Comparison of ENCODE assay signal across 15 cellular contexts in genomic region chr9:99185328-99185632, GRCh38. TPM values are rescaled to one million over a fixed set of nuclear protein-coding genes. Genes with fewer than 3 reads are reported as not detected.
DNase-seq lines count a peak whose midpoint lies in the region; ATAC-seq, FAIRE-seq and TF ChIP-seq lines count a peak whose summit lies in the region.
"Had no signal": no experiment of that assay in that cellular context is flagged by ENCODE, and none has a peak within 500 bp of the region (broad histone marks: within the 10 kb centered on the region; RNA-seq: fewer than 3 reads in every experiment).

No MANE protein-coding gene starts in this region.

- no peak overlapping the region for H3K4me3 Mint-ChIP-seq in GM23338
- H3K4me3 Mint-ChIP-seq in memory B cell, result no peak overlapping the region
- H3K4me3 Mint-ChIP-seq in stimulated activated naive B cell treated with anti-CD40 and anti-IgM and Interleukin-4, amounts not matched to agents 10 μg/mL and 1 μg/mL and 100 μg/mL, for 72 hours, result peak overlapping the region; percentile 59 to 67
- H3K4me3 Mint-ChIP-seq: activated T-helper 1 cell treated with anti-CD3 and anti-CD28 coated beads, Interleukin-12 subunit alpha, Interleukin-12 subunit beta, Interleukin-2, Interleukin-4 antibody, amounts not matched to agents 30 ng/mL and 10 ng/mL and 1 ng/mL, durations not matched to agents 14 hours and 24 hours and 36 hours had no signal

- no peaks in the 10 kb centered on the region for H4K20me1 ChIP-seq in GM23338 (replicated peaks; ENCODE audit: insufficient read depth)

- H3K27me3 Mint-ChIP-seq in GM23338 (ENCODE audit: insufficient read depth, low read depth, poor library complexity) (peaks cover 4% of the 10 kb centered on the region), memory B cell (no peaks in the 10 kb centered on the region)
- H3K27me3 Mint-ChIP-seq in stimulated activated naive B cell treated with anti-CD40 and anti-IgM and Interleukin-4, amounts not matched to agents 10 μg/mL and 1 μg/mL and 100 μg/mL, for 72 hours, result no peaks in the 10 kb centered on the region
- H3K27me3 Mint-ChIP-seq: activated naive CD4-positive, alpha-beta T cell treated with anti-CD3 and anti-CD28 coated beads, Interleukin-2, amount 50 U/mL, for 24 hours had no signal

- H3K9me3 Mint-ChIP-seq in GM23338 (no peaks in the 10 kb centered on the region), memory B cell (no peaks in the 10 kb centered on the region)
- H3K9me3 Mint-ChIP-seq in stimulated activated naive B cell treated with anti-CD40 and anti-IgM and Interleukin-4, amounts not matched to agents 10 μg/mL and 1 μg/mL and 100 μg/mL, for 72 hours, result no peaks in the 10 kb centered on the region
- H3K9me3 Mint-ChIP-seq: activated naive CD4-positive, alpha-beta T cell treated with anti-CD3 and anti-CD28 coated beads, Interleukin-2, amount 50 U/mL, for 24 hours; activated T-helper 1 cell treated with anti-CD3 and anti-CD28 coated beads, Interleukin-12 subunit alpha, Interleukin-12 subunit beta, Interleukin-2, Interleukin-4 antibody, amounts not matched to agents 30 ng/mL and 10 ng/mL and 1 ng/mL, durations not matched to agents 14 hours and 24 hours and 36 hours had no signal

- H3K9me3 ChIP-seq in adipocyte (ENCODE audit: control insufficient read depth, low read length), result no peaks in the 10 kb centered on the region
- no peaks in the 10 kb centered on the region for H3K9me3 ChIP-seq in kidney (ENCODE audit: control insufficient read depth in 1 of 2, low read length in 2 of 2)
- H3K9me3 ChIP-seq: body of pancreas, Caco-2, gastroesophageal sphincter, ovary, right atrium auricular region had no signal

- FAIRE-seq in kidney (lab: Jason Lieb, UNC), result no peak

- H3K36me3 ChIP-seq in GM23338 (ENCODE audit: insufficient read depth), result no peaks in the 10 kb centered on the region
- H3K36me3 ChIP-seq in adipocyte (ENCODE audit: control insufficient read depth, insufficient read depth, low read length, severe bottlenecking), result no peaks in the 10 kb centered on the region
- H3K36me3 ChIP-seq in kidney (ENCODE audit: control insufficient read depth in 1 of 2, insufficient read depth in 2 of 2, low read length in 2 of 2), result no peaks in the 10 kb centered on the region
- H3K36me3 ChIP-seq: gastroesophageal sphincter, ovary, right atrium auricular region had no signal

- no peaks in the 10 kb centered on the region for H3K36me3 Mint-ChIP-seq in GM23338 (ENCODE audit: low read depth)
- H3K36me3 Mint-ChIP-seq in memory B cell, result no peaks in the 10 kb centered on the region
- peaks cover 8 to 16% of the 10 kb centered on the region in 2 donors for H3K36me3 Mint-ChIP-seq in stimulated activated naive B cell treated with anti-CD40 and anti-IgM and Interleukin-4, amounts not matched to agents 10 μg/mL and 1 μg/mL and 100 μg/mL, for 72 hours
- H3K36me3 Mint-ChIP-seq: activated naive CD4-positive, alpha-beta T cell treated with anti-CD3 and anti-CD28 coated beads, Interleukin-2, amount 50 U/mL, for 24 hours had no signal

- TF ChIP-seq CTCF in GM23338 (conservative IDR thresholded peaks at IDR 0.05; ENCODE audit: low read depth in 2 of 2) (no peak), kidney (IDR thresholded peaks at IDR 0.05; ENCODE audit: borderline replicate concordance, extremely low read depth, insufficient read depth) (no peak)

- DNase-seq in GM23338 (ENCODE audit: low spot score) (no peak), adipocyte (ENCODE audit: low read depth) (no peak), memory B cell (ENCODE audit: low spot score in 2 of 2) (no peak), medulla oblongata (ENCODE audit: extremely low spot score) (no peak), middle frontal gyrus (ENCODE audit: extremely low spot score, low spot score) (no peak), kidney (no peak)
- no peak for DNase-seq in stimulated activated naive B cell treated with anti-CD40 and anti-IgM and Interleukin-4, amounts not matched to agents 10 μg/mL and 1 μg/mL and 100 μg/mL, for 72 hours
- DNase-seq: SIG-M5 had no signal

- intact Hi-C loops in kidney (cut with DNase I), result no loop called here

- no peaks in the 10 kb centered on the region for H3K9me2 ChIP-seq in GM23338 (ENCODE audit: insufficient read depth)

- H3K4me1 ChIP-seq in GM23338 (ENCODE audit: insufficient read depth) (peaks cover 13% of the 10 kb centered on the region), adipocyte (ENCODE audit: control insufficient read depth, insufficient read depth, low read length) (peaks cover 14% of the 10 kb centered on the region), kidney (ENCODE audit: control insufficient read depth in 1 of 2, insufficient read depth in 1 of 2, low read depth in 1 of 2, low read length in 2 of 2) (peaks cover 0 to 6% of the 10 kb centered on the region in 2 donors)

- H3K9ac ChIP-seq in adipocyte (ENCODE audit: low read length) (peak overlapping the region; percentile 27), kidney (ENCODE audit: low read length in 2 of 2) (no peak overlapping the region)

- ATAC-seq in GM23338 (no peak), memory B cell (ENCODE audit: low read depth) (no peak)
- ATAC-seq in stimulated activated naive B cell treated with anti-CD40 and anti-IgM and Interleukin-4, amounts not matched to agents 10 μg/mL and 1 μg/mL and 100 μg/mL, for 72 hours (replicated peaks), result no peak

- no peaks in the 10 kb centered on the region for H3K27me3 ChIP-seq in GM23338 (ENCODE audit: insufficient read depth)
- H3K27me3 ChIP-seq in adipocyte (replicated peaks; ENCODE audit: control insufficient read depth, insufficient read depth, low read length), result peaks cover 32% of the 10 kb centered on the region
- H3K27me3 ChIP-seq: body of pancreas, ovary, right atrium auricular region had no signal

- H3K27ac Mint-ChIP-seq in GM23338, result no peak overlapping the region
- peak overlapping the region; percentile 82 for H3K27ac Mint-ChIP-seq in memory B cell
- H3K27ac Mint-ChIP-seq in stimulated activated naive B cell treated with anti-CD40 and anti-IgM and Interleukin-4, amounts not matched to agents 10 μg/mL and 1 μg/mL and 100 μg/mL, for 72 hours, result peak overlapping the region; percentile 100
- H3K27ac Mint-ChIP-seq: activated naive CD4-positive, alpha-beta T cell treated with anti-CD3 and anti-CD28 coated beads, Interleukin-2, amount 50 U/mL, for 24 hours; activated T-helper 1 cell treated with anti-CD3 and anti-CD28 coated beads, Interleukin-12 subunit alpha, Interleukin-12 subunit beta, Interleukin-2, Interleukin-4 antibody, amounts not matched to agents 30 ng/mL and 10 ng/mL and 1 ng/mL, durations not matched to agents 14 hours and 24 hours and 36 hours had no signal

- H3K4me1 Mint-ChIP-seq in GM23338 (peaks cover 14% of the 10 kb centered on the region), memory B cell (peaks cover 44% of the 10 kb centered on the region)
- peaks cover 70 to 97% of the 10 kb centered on the region in 2 donors for H3K4me1 Mint-ChIP-seq in stimulated activated naive B cell treated with anti-CD40 and anti-IgM and Interleukin-4, amounts not matched to agents 10 μg/mL and 1 μg/mL and 100 μg/mL, for 72 hours

- H3K4me3 ChIP-seq in GM23338 (no peak overlapping the region), adipocyte (ENCODE audit: low read length) (no peak overlapping the region), kidney (ENCODE audit: low read length in 2 of 2) (peak overlapping the region in 1 of 2 donors; percentile 74)
- H3K4me3 ChIP-seq: body of pancreas had no signal

- no peak overlapping the region for H3K4me2 ChIP-seq in GM23338

- H3K79me2 ChIP-seq in GM23338 (replicated peaks; ENCODE audit: insufficient read depth), result no peaks in the 10 kb centered on the region

- no peaks in the 10 kb centered on the region for H3F3A ChIP-seq in GM23338 (replicated peaks; ENCODE audit: low read depth)

- H3K27ac ChIP-seq in GM23338 (ENCODE audit: low read depth) (no peak overlapping the region), kidney (ENCODE audit: low read depth in 2 of 2, low read length in 2 of 2) (no peak overlapping the region)
- H3K27ac ChIP-seq: body of pancreas, ovary had no signal

- peak overlapping the region; percentile 97 for H2AFZ ChIP-seq in GM23338

TF ChIP-seq in GM23338, 12 proteins besides CTCF, POLR2A, EP300 and RAD21 (continues in another document):
- no peak for TF ChIP-seq CREB1 (CRISPR knock-in tag; IDR thresholded peaks at IDR 0.05; ENCODE audit: low read depth)
- TF ChIP-seq POLR2AphosphoS5 (IDR thresholded peaks at IDR 0.05; ENCODE audit: low read depth), result no peak
- TF ChIP-seq JUNB (IDR thresholded peaks at IDR 0.05; ENCODE audit: unreplicated experiment), result no peak
- TF ChIP-seq ETS1 (IDR thresholded peaks at IDR 0.05), result no peak
- TF ChIP-seq ZNF331 (CRISPR knock-in tag; IDR thresholded peaks at IDR 0.05; ENCODE audit: low read depth), result no peak

RNA-seq across cellular contexts. Expression of gene ALG2, which starts 36.5 kb away (rescaled TPM):
- 34.3 and 39.7 TPM in 2 replicates for total RNA-seq in GM23338 (2014; rRNA removed; shearing (Covaris generic))
- polyA plus RNA-seq in GM23338 (2016; fragmentation: Nextera tagmentation; extraction: Ambion mirVana) (28.8 and 31.5 TPM in 2 replicates), kidney (ENCODE audit: insufficient read depth, low read depth, low replicate concordance) (40.5 TPM)
- total RNA-seq in kidney, result 38.7 TPM

RNA-seq across cellular contexts. Expression of gene SEC61B, which starts 36.8 kb away (rescaled TPM):
- total RNA-seq in GM23338 (2014; rRNA removed; shearing (Covaris generic)), result 90.5 and 133 TPM in 2 replicates
- 602 and 623 TPM in 2 replicates for polyA plus RNA-seq in GM23338 (2016; fragmentation: Nextera tagmentation; extraction: Ambion mirVana)
- 118 TPM for total RNA-seq in kidney
- 328 TPM for polyA plus RNA-seq in kidney (ENCODE audit: insufficient read depth, low read depth, low replicate concordance)

Comparison
In these comparisons a context has a peak if more than half of its experiments do, and no peak if none do; other contexts are left out.
1. H3K4me3 Mint-ChIP-seq: peak in stimulated activated naive B cell treated with anti-CD40 and anti-IgM and Interleukin-4, amounts not matched to agents 10 μg/mL and 1 μg/mL and 100 μg/mL, for 72 hours (2 of 2); none in GM23338 (single experiment) and memory B cell (single experiment).